18 cellular contexts compared by ENCODE assay signal in the genomic region with DNA sequence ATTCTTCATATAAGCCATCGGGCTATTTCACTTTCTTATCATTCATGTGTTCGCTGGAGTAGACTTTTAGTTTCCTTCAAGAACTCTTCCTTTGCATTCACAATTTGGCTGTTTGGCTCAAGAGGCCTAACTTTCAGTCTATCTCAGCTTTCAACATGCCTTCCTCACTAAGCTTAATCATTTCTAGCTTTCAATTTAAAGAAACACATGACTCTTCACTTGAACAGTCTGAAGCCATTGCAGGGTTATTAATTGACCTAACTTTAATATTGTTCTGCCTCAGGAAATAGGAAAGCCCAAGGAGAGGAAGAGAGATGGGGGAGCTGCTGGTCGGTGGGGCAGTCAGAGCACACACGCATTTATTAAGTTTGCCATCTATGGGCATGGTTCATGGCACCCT.
DNase-seq lines count a peak whose midpoint lies in the region; ATAC-seq and TF ChIP-seq lines count a peak whose summit lies in the region.
"Had no signal": no experiment of that assay in that cellular context is flagged by ENCODE, and none has a peak within 500 bp of the region (broad histone marks: within the 10 kb centered on the region; RNA-seq: fewer than 3 reads in every experiment).

No MANE protein-coding gene starts in this region.

- intact Hi-C loops in activated CD8-positive, alpha-beta T cell treated with anti-CD3 and anti-CD28 coated beads for 36 hours (cut with micrococcal nuclease), result no loop called here

- peak overlapping the region; percentile 6; the same call in 1 of the 2 replicates for H3K9ac ChIP-seq in OCI-LY3 (ENCODE audit: low read length)

- no peaks in the 10 kb centered on the region for H3K9me3 ChIP-seq in OCI-LY3 (ENCODE audit: insufficient read depth, low read length)
- H3K9me3 ChIP-seq: esophagus squamous epithelium, heart left ventricle had no signal

- H3K27me3 ChIP-seq in OCI-LY3 (ENCODE audit: low read depth, low read length), result no peaks in the 10 kb centered on the region
- H3K27me3 ChIP-seq: cardiac muscle cell, esophagus squamous epithelium, heart left ventricle had no signal

- ATAC-seq in GM18861 (IDR thresholded peaks at IDR 0.05; ENCODE audit: unreplicated experiment), result peak; percentile 94
- peak; percentile 74 for ATAC-seq in GM21529 (IDR thresholded peaks at IDR 0.05; ENCODE audit: unreplicated experiment)
- peak; percentile 75 for ATAC-seq in HG03060 (IDR thresholded peaks at IDR 0.05; ENCODE audit: low read depth, unreplicated experiment)
- ATAC-seq in HG02885 (IDR thresholded peaks at IDR 0.05; ENCODE audit: poor library complexity, unreplicated experiment), result no peak
- no peak for ATAC-seq in activated CD8-positive, alpha-beta T cell treated with anti-CD3 and anti-CD28 coated beads for 36 hours
- ATAC-seq: heart left ventricle; stimulated activated naive CD8-positive, alpha-beta T cell treated with anti-CD3 and anti-CD28 coated beads, Interleukin-15, amount 100 ng/mL, for 72 hours had no signal

- no peak for TF ChIP-seq CTCF in OCI-LY3 (IDR thresholded peaks at IDR 0.05; ENCODE audit: low read depth, low read length)
- no peak for TF ChIP-seq CTCF in activated CD8-positive, alpha-beta T cell treated with anti-CD3 and anti-CD28 coated beads for 36 hours (IDR thresholded peaks at IDR 0.05)

- peak overlapping the region; percentile 85 for H2AFZ ChIP-seq in OCI-LY3 (ENCODE audit: low read depth, low read length)

- no peaks in the 10 kb centered on the region for H3K79me2 ChIP-seq in OCI-LY3 (ENCODE audit: low read length)

- peaks cover 29% of the 10 kb centered on the region for H3K4me1 ChIP-seq in OCI-LY3 (ENCODE audit: low read length)
- H3K4me1 ChIP-seq: esophagus squamous epithelium, heart left ventricle had no signal

- no peaks in the 10 kb centered on the region for H3K9me3 Mint-ChIP-seq in activated CD8-positive, alpha-beta T cell treated with anti-CD3 and anti-CD28 coated beads for 36 hours
- H3K9me3 Mint-ChIP-seq: neural crest cell; stimulated activated naive CD8-positive, alpha-beta T cell treated with anti-CD3 and anti-CD28 coated beads, Interleukin-15, amount 100 ng/mL, for 72 hours had no signal

- CTCF ChIA-PET in activated CD8-positive, alpha-beta T cell treated with anti-CD3 and anti-CD28 coated beads for 36 hours (lab: Charles Lee), result no interaction called here

- POLR2A ChIA-PET in activated CD8-positive, alpha-beta T cell treated with anti-CD3 and anti-CD28 coated beads for 36 hours (lab: Charles Lee), result no interaction called here

- H4K20me1 ChIP-seq in OCI-LY3 (ENCODE audit: insufficient read depth, low read length), result no peaks in the 10 kb centered on the region

- H3K4me3 Mint-ChIP-seq in activated CD8-positive, alpha-beta T cell treated with anti-CD3 and anti-CD28 coated beads for 36 hours, result no peak overlapping the region
- H3K4me3 Mint-ChIP-seq: CD8-positive, alpha-beta memory T cell; neural crest cell; stimulated activated naive CD8-positive, alpha-beta T cell treated with anti-CD3 and anti-CD28 coated beads, Interleukin-15, amount 100 ng/mL, for 72 hours had no signal

- peaks cover 2% of the 10 kb centered on the region for H3K27me3 Mint-ChIP-seq in activated CD8-positive, alpha-beta T cell treated with anti-CD3 and anti-CD28 coated beads for 36 hours
- H3K27me3 Mint-ChIP-seq: stimulated activated naive CD8-positive, alpha-beta T cell treated with anti-CD3 and anti-CD28 coated beads, Interleukin-15, amount 100 ng/mL, for 72 hours had no signal

- peak overlapping the region; percentile 9; the same call in 1 of the 2 replicates for H3K4me3 ChIP-seq in OCI-LY3 (ENCODE audit: low read length)
- H3K4me3 ChIP-seq: cardiac muscle cell, esophagus squamous epithelium, heart left ventricle had no signal

- no peak for DNase-seq in NCI-H187 treated with DMSO at 0.1 percent for 48 hours (lab: John Stamatoyannopoulos, UW)
- no peak for DNase-seq in stimulated activated CD4-positive, alpha-beta T cell treated with anti-CD3 and anti-CD28 coated beads, Interleukin-4, amount 100 ng/mL, for 1 hour
- no peak for DNase-seq in activated CD8-positive, alpha-beta T cell treated with anti-CD3 and anti-CD28 coated beads for 36 hours
- DNase-seq: CD8-positive, alpha-beta memory T cell; esophagus squamous epithelium; heart left ventricle; Kasumi-1; mesendoderm; NCI-H446; stimulated activated CD4-positive, alpha-beta T cell treated with anti-CD3 and anti-CD28 coated beads, Interleukin-15, amount 100 ng/mL, for 24 hours; stimulated activated naive CD8-positive, alpha-beta T cell treated with anti-CD3 and anti-CD28 coated beads, Interleukin-15, amount 100 ng/mL, for 72 hours had no signal

- H3K4me1 Mint-ChIP-seq in activated CD8-positive, alpha-beta T cell treated with anti-CD3 and anti-CD28 coated beads for 36 hours (ENCODE audit: low read depth), result no peaks in the 10 kb centered on the region
- H3K4me1 Mint-ChIP-seq: CD8-positive, alpha-beta memory T cell; stimulated activated naive CD8-positive, alpha-beta T cell treated with anti-CD3 and anti-CD28 coated beads, Interleukin-15, amount 100 ng/mL, for 72 hours had no signal

- peak overlapping the region; percentile 76 for H3K27ac ChIP-seq in OCI-LY3 (ENCODE audit: low read length)
- H3K27ac ChIP-seq: cardiac muscle cell, esophagus squamous epithelium, heart left ventricle had no signal

- peak overlapping the region; percentile 57 for H3K4me2 ChIP-seq in OCI-LY3 (ENCODE audit: low read length)

- no peak overlapping the region for H3K27ac Mint-ChIP-seq in activated CD8-positive, alpha-beta T cell treated with anti-CD3 and anti-CD28 coated beads for 36 hours
- H3K27ac Mint-ChIP-seq: CD8-positive, alpha-beta memory T cell; stimulated activated naive CD8-positive, alpha-beta T cell treated with anti-CD3 and anti-CD28 coated beads, Interleukin-15, amount 100 ng/mL, for 72 hours had no signal

- H3K36me3 Mint-ChIP-seq in activated CD8-positive, alpha-beta T cell treated with anti-CD3 and anti-CD28 coated beads for 36 hours (ENCODE audit: low read depth), result no peaks in the 10 kb centered on the region
- H3K36me3 Mint-ChIP-seq: CD8-positive, alpha-beta memory T cell had no signal

- H3K36me3 ChIP-seq in OCI-LY3 (replicated peaks; ENCODE audit: low read depth, low read length), result no peaks in the 10 kb centered on the region
- H3K36me3 ChIP-seq: cardiac muscle cell, esophagus squamous epithelium, heart left ventricle had no signal

Comparison
In these comparisons a context has a peak if more than half of its experiments do, and no peak if none do; other contexts are left out.
1. ATAC-seq: peak in GM18861 (single experiment), GM21529 (single experiment) and HG03060 (single experiment); none in HG02885 (single experiment) and activated CD8-positive, alpha-beta T cell treated with anti-CD3 and anti-CD28 coated beads for 36 hours (single experiment).